Comparison of ENCODE assay signal across 1 cellular context in genomic region chr9:112422417-112423148, GRCh38.
TF ChIP-seq lines count a peak whose summit lies in the region.

No MANE protein-coding gene starts in this region.

TF ChIP-seq in K562, 482 proteins besides CTCF, POLR2A, EP300 and RAD21 (continued from another document and continues in another):
- TF ChIP-seq MYNN (IDR thresholded peaks at IDR 0.05): peak; percentile 97
- TF ChIP-seq MYNN (CRISPR knock-in tag; IDR thresholded peaks at IDR 0.05): no peak
- peak in 1 of 2 experiments; percentile 60; a peak in 3 of 4 replicates for TF ChIP-seq MAZ (CRISPR knock-in tag; conservative IDR thresholded peaks at IDR 0.05 in 1 of 2, IDR thresholded peaks at IDR 0.05 in 1 of 2)
- TF ChIP-seq KLF16 (IDR thresholded peaks at IDR 0.05): peak; percentile 98
- TF ChIP-seq, protein P1, sequence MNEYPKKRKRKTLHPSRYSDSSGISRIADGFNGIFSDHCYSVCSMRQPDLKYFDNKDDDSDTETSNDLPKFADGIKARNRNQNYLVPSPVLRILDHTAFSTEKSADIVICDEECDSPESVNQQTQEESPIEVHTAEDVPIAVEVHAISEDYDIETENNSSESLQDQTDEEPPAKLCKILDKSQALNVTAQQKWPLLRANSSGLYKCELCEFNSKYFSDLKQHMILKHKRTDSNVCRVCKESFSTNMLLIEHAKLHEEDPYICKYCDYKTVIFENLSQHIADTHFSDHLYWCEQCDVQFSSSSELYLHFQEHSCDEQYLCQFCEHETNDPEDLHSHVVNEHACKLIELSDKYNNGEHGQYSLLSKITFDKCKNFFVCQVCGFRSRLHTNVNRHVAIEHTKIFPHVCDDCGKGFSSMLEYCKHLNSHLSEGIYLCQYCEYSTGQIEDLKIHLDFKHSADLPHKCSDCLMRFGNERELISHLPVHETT (CRISPR knock-in tag; conservative IDR thresholded peaks at IDR 0.05 in 1 of 2, IDR thresholded peaks at IDR 0.05 in 1 of 2): peak in 1 of 2 experiments; percentile 86; a peak in 2 of 4 replicates
- TF ChIP-seq NR2C1 (IDR thresholded peaks at IDR 0.05): no peak
- TF ChIP-seq NR2C1 (tag; IDR thresholded peaks at IDR 0.05): peak; percentile 59
- TF ChIP-seq, protein P2, sequence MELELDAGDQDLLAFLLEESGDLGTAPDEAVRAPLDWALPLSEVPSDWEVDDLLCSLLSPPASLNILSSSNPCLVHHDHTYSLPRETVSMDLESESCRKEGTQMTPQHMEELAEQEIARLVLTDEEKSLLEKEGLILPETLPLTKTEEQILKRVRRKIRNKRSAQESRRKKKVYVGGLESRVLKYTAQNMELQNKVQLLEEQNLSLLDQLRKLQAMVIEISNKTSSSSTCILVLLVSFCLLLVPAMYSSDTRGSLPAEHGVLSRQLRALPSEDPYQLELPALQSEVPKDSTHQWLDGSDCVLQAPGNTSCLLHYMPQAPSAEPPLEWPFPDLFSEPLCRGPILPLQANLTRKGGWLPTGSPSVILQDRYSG (tag; conservative IDR thresholded peaks at IDR 0.05; ENCODE audit: low read depth): no peak
- TF ChIP-seq MEF2A (IDR thresholded peaks at IDR 0.05; ENCODE audit: control insufficient read depth, low read depth, low read length): peak; percentile 39; the same call in 1 of the 2 replicates
- TF ChIP-seq HOMEZ (CRISPR knock-in tag; IDR thresholded peaks at IDR 0.05): no peak
- peak; percentile 55; the same call in 1 of the 2 replicates for TF ChIP-seq ZKSCAN8 (CRISPR knock-in tag; IDR thresholded peaks at IDR 0.05)
- no peak for TF ChIP-seq RBM15 (IDR thresholded peaks at IDR 0.05; ENCODE audit: insufficient read depth, low read length)
- peak; percentile 96 for TF ChIP-seq STAT5A (IDR thresholded peaks at IDR 0.05; ENCODE audit: borderline replicate concordance, low read length)
- peak; percentile 52 for TF ChIP-seq TAF9B (IDR thresholded peaks at IDR 0.05; ENCODE audit: partially characterized antibody)
- no peak for TF ChIP-seq ELF2 (CRISPR knock-in tag; IDR thresholded peaks at IDR 0.05)
- TF ChIP-seq FOXP1 (CRISPR knock-in tag; IDR thresholded peaks at IDR 0.05): no peak
- no peak for TF ChIP-seq PREB (CRISPR knock-in tag; IDR thresholded peaks at IDR 0.05)
- TF ChIP-seq NELFE (IDR thresholded peaks at IDR 0.05; ENCODE audit: insufficient read depth, insufficient read length): no peak
- TF ChIP-seq NBN (IDR thresholded peaks at IDR 0.05; ENCODE audit: low read depth): peak; percentile 99
- no peak for TF ChIP-seq ZNF75A (CRISPR knock-in tag; IDR thresholded peaks at IDR 0.05)
- no peak for TF ChIP-seq ZNF785 (CRISPR knock-in tag; IDR thresholded peaks at IDR 0.05)
- no peak for TF ChIP-seq EGR1 (conservative IDR thresholded peaks at IDR 0.05)
- TF ChIP-seq GATA2 (CRISPR knock-in tag; IDR thresholded peaks at IDR 0.05): peak; percentile 98
- TF ChIP-seq ZNF766 (CRISPR knock-in tag; conservative IDR thresholded peaks at IDR 0.05): peak; percentile 86
- TF ChIP-seq KLF6 (CRISPR knock-in tag; IDR thresholded peaks at IDR 0.05; ENCODE audit: borderline replicate concordance): no peak; the same call in 1 of the 2 replicates
- peak; percentile 64 for TF ChIP-seq TOE1 (IDR thresholded peaks at IDR 0.05; ENCODE audit: borderline replicate concordance)
- no peak for TF ChIP-seq TOE1 (CRISPR knock-in tag; IDR thresholded peaks at IDR 0.05; ENCODE audit: borderline replicate concordance, low read depth)
- TF ChIP-seq L3MBTL2 (IDR thresholded peaks at IDR 0.05): 0 out of 2 replicates have a peak, but pooled peaks have one; percentile 8
- TF ChIP-seq KAT7 (CRISPR knock-in tag; IDR thresholded peaks at IDR 0.05; ENCODE audit: borderline replicate concordance): no peak
- TF ChIP-seq PURB (CRISPR knock-in tag; IDR thresholded peaks at IDR 0.05; ENCODE audit: low read depth): no peak
- TF ChIP-seq MLLT1 (IDR thresholded peaks at IDR 0.05): peak in 1 of 2 experiments; percentile 54; a peak in 1 of 4 replicates
- TF ChIP-seq ARNT (IDR thresholded peaks at IDR 0.05): peak; percentile 91 to 97; a peak in 3 of 4 replicates
- TF ChIP-seq TCF3 (CRISPR knock-in tag; IDR thresholded peaks at IDR 0.05): peak; percentile 98
- TF ChIP-seq TEAD1 (CRISPR knock-in tag; IDR thresholded peaks at IDR 0.05): peak in 1 of 2 experiments; percentile 88; a peak in 2 of 4 replicates
- TF ChIP-seq ETS1 (conservative IDR thresholded peaks at IDR 0.05; ENCODE audit: control insufficient read depth, low read depth, low read length): no peak
- TF ChIP-seq, protein P3, sequence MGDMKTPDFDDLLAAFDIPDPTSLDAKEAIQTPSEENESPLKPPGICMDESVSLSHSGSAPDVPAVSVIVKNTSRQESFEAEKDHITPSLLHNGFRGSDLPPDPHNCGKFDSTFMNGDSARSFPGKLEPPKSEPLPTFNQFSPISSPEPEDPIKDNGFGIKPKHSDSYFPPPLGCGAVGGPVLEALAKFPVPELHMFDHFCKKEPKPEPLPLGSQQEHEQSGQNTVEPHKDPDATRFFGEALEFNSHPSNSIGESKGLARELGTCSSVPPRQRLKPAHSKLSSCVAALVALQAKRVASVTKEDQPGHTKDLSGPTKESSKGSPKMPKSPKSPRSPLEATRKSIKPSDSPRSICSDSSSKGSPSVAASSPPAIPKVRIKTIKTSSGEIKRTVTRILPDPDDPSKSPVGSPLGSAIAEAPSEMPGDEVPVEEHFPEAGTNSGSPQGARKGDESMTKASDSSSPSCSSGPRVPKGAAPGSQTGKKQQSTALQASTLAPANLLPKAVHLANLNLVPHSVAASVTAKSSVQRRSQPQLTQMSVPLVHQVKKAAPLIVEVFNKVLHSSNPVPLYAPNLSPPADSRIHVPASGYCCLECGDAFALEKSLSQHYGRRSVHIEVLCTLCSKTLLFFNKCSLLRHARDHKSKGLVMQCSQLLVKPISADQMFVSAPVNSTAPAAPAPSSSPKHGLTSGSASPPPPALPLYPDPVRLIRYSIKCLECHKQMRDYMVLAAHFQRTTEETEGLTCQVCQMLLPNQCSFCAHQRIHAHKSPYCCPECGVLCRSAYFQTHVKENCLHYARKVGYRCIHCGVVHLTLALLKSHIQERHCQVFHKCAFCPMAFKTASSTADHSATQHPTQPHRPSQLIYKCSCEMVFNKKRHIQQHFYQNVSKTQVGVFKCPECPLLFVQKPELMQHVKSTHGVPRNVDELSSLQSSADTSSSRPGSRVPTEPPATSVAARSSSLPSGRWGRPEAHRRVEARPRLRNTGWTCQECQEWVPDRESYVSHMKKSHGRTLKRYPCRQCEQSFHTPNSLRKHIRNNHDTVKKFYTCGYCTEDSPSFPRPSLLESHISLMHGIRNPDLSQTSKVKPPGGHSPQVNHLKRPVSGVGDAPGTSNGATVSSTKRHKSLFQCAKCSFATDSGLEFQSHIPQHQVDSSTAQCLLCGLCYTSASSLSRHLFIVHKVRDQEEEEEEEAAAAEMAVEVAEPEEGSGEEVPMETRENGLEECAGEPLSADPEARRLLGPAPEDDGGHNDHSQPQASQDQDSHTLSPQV (IDR thresholded peaks at IDR 0.05): 0 out of 2 replicates have a peak, but pooled peaks have one; percentile 67
- TF ChIP-seq PTBP1 (IDR thresholded peaks at IDR 0.05; ENCODE audit: low read depth, low read length): no peak
- peak; percentile 63 for TF ChIP-seq CXXC5 (CRISPR knock-in tag; IDR thresholded peaks at IDR 0.05)
- peak in 1 of 2 experiments; percentile 68; a peak in 1 of 4 replicates for TF ChIP-seq MNT (conservative IDR thresholded peaks at IDR 0.05)
- no peak for TF ChIP-seq ZNF445 (CRISPR knock-in tag; IDR thresholded peaks at IDR 0.05; ENCODE audit: low read depth)
- no peak for TF ChIP-seq PRMT5 (CRISPR knock-in tag; IDR thresholded peaks at IDR 0.05)
- TF ChIP-seq, protein P4, sequence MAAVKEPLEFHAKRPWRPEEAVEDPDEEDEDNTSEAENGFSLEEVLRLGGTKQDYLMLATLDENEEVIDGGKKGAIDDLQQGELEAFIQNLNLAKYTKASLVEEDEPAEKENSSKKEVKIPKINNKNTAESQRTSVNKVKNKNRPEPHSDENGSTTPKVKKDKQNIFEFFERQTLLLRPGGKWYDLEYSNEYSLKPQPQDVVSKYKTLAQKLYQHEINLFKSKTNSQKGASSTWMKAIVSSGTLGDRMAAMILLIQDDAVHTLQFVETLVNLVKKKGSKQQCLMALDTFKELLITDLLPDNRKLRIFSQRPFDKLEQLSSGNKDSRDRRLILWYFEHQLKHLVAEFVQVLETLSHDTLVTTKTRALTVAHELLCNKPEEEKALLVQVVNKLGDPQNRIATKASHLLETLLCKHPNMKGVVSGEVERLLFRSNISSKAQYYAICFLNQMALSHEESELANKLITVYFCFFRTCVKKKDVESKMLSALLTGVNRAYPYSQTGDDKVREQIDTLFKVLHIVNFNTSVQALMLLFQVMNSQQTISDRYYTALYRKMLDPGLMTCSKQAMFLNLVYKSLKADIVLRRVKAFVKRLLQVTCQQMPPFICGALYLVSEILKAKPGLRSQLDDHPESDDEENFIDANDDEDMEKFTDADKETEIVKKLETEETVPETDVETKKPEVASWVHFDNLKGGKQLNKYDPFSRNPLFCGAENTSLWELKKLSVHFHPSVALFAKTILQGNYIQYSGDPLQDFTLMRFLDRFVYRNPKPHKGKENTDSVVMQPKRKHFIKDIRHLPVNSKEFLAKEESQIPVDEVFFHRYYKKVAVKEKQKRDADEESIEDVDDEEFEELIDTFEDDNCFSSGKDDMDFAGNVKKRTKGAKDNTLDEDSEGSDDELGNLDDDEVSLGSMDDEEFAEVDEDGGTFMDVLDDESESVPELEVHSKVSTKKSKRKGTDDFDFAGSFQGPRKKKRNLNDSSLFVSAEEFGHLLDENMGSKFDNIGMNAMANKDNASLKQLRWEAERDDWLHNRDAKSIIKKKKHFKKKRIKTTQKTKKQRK (IDR thresholded peaks at IDR 0.05; ENCODE audit: borderline replicate concordance, low read depth, low read length): no peak
- TF ChIP-seq ZC3H4 (CRISPR knock-in tag; IDR thresholded peaks at IDR 0.05; ENCODE audit: borderline replicate concordance): no peak
- no peak for TF ChIP-seq MAFG (tag; conservative IDR thresholded peaks at IDR 0.05)
- no peak for TF ChIP-seq ZZZ3 (IDR thresholded peaks at IDR 0.05)
- TF ChIP-seq ZNF140 (CRISPR knock-in tag; IDR thresholded peaks at IDR 0.05): no peak
- no peak for TF ChIP-seq WHSC1 (IDR thresholded peaks at IDR 0.05; ENCODE audit: low read length)
